Comparison of ENCODE assay signal across 1 cellular context in genomic region chr9:131505012-131505411, GRCh38.
TF ChIP-seq lines count a peak whose summit lies in the region.

No MANE protein-coding gene starts in this region.

TF ChIP-seq in K562, 482 proteins besides CTCF, POLR2A, EP300 and RAD21 (continues in another document):
- TF ChIP-seq ZNF282 (CRISPR knock-in tag; IDR thresholded peaks at IDR 0.05) (no peak), SIN3A (IDR thresholded peaks at IDR 0.05; ENCODE audit: borderline replicate concordance in 2 of 2, control insufficient read depth in 1 of 2, low read depth in 2 of 2, low read length in 2 of 2) (no peak), CBFA2T3 (IDR thresholded peaks at IDR 0.05) (peak; percentile 70), HOXB6 (CRISPR knock-in tag; IDR thresholded peaks at IDR 0.05; ENCODE audit: borderline replicate concordance) (no peak), NR2C2 (CRISPR knock-in tag; IDR thresholded peaks at IDR 0.05) (no peak), NR2C2 (tag; IDR thresholded peaks at IDR 0.05) (no peak), CHD7 (IDR thresholded peaks at IDR 0.05; ENCODE audit: low read depth, low read length) (no peak), CAMTA2 (CRISPR knock-in tag; conservative IDR thresholded peaks at IDR 0.05) (no peak), USF2 (CRISPR knock-in tag; IDR thresholded peaks at IDR 0.05) (no peak), SREBF2 (CRISPR knock-in tag; IDR thresholded peaks at IDR 0.05) (no peak), RB1 (IDR thresholded peaks at IDR 0.05; ENCODE audit: low read depth) (no peak), MXI1 (IDR thresholded peaks at IDR 0.05; ENCODE audit: low read depth, low read length) (no peak), MTF1 (CRISPR knock-in tag; IDR thresholded peaks at IDR 0.05; ENCODE audit: borderline replicate concordance) (no peak), RCOR1 (IDR thresholded peaks at IDR 0.05; ENCODE audit: borderline replicate concordance in 1 of 2, low read depth in 2 of 2, low read length in 2 of 2) (peak in 1 of 2 experiments; percentile 82; a peak in 2 of 4 replicates), RFX5 (IDR thresholded peaks at IDR 0.05; ENCODE audit: low read depth, low read length) (no peak), ZNF354B (CRISPR knock-in tag; IDR thresholded peaks at IDR 0.05) (no peak), CHCHD3 (CRISPR knock-in tag; IDR thresholded peaks at IDR 0.05) (no peak), ARID1B (IDR thresholded peaks at IDR 0.05) (peak; percentile 45), UBTF (IDR thresholded peaks at IDR 0.05; ENCODE audit: borderline replicate concordance in 1 of 2, low read depth in 2 of 2, low read length in 2 of 2) (no peak), NFRKB (IDR thresholded peaks at IDR 0.05; ENCODE audit: low read depth) (no peak), ZBTB34 (CRISPR knock-in tag; IDR thresholded peaks at IDR 0.05) (no peak), IFI16 (CRISPR knock-in tag; IDR thresholded peaks at IDR 0.05) (no peak), E2F5 (CRISPR knock-in tag; IDR thresholded peaks at IDR 0.05) (no peak), PKNOX1 (IDR thresholded peaks at IDR 0.05) (no peak), BRD9 (IDR thresholded peaks at IDR 0.05; ENCODE audit: low read depth, partially characterized antibody) (no peak), YBX1 (IDR thresholded peaks at IDR 0.05) (no peak), RFX1 (IDR thresholded peaks at IDR 0.05) (no peak), JUN (IDR thresholded peaks at IDR 0.05; ENCODE audit: borderline replicate concordance, low read depth, low read length) (no peak), JUN (CRISPR knock-in tag; IDR thresholded peaks at IDR 0.05; ENCODE audit: borderline replicate concordance) (no peak), CCNT2 (IDR thresholded peaks at IDR 0.05; ENCODE audit: borderline replicate concordance, extremely low read depth, insufficient read length, low read depth, low read length) (no peak), ZNF347 (CRISPR knock-in tag; IDR thresholded peaks at IDR 0.05; ENCODE audit: low read depth) (no peak), CREB3 (tag; conservative IDR thresholded peaks at IDR 0.05; ENCODE audit: low read depth) (no peak), ZSCAN29 (IDR thresholded peaks at IDR 0.05) (no peak), ZKSCAN8 (CRISPR knock-in tag; IDR thresholded peaks at IDR 0.05) (no peak), THRAP3 (IDR thresholded peaks at IDR 0.05; ENCODE audit: borderline replicate concordance) (no peak), E2F8 (IDR thresholded peaks at IDR 0.05; ENCODE audit: low read depth, partially characterized antibody) (no peak), PHB2 (IDR thresholded peaks at IDR 0.05; ENCODE audit: low read depth) (no peak), KLF6 (CRISPR knock-in tag; IDR thresholded peaks at IDR 0.05; ENCODE audit: borderline replicate concordance) (no peak), MAFG (tag; conservative IDR thresholded peaks at IDR 0.05) (no peak), HMG20A (CRISPR knock-in tag; conservative IDR thresholded peaks at IDR 0.05) (no peak), CREBBP (IDR thresholded peaks at IDR 0.05; ENCODE audit: low read depth, low read length) (no peak), ZKSCAN1 (IDR thresholded peaks at IDR 0.05; ENCODE audit: low read depth, low read length) (no peak)
